ENCODE assay signal across 22 cellular contexts in genomic region chr1:9252999-9253398, GRCh38. TPM values are rescaled to one million over a fixed set of nuclear protein-coding genes. Genes with fewer than 3 reads are reported as not detected.
DNase-seq lines count a peak whose midpoint lies in the region; ATAC-seq, FAIRE-seq and TF ChIP-seq lines count a peak whose summit lies in the region.
"Had no signal": no experiment of that assay in that cellular context is flagged by ENCODE, and none has a peak within 500 bp of the region (broad histone marks: within the 10 kb centered on the region; RNA-seq: fewer than 3 reads in every experiment).

No MANE protein-coding gene starts in this region.

- TF ChIP-seq RAD21 in H1 (IDR thresholded peaks at IDR 0.05 in 1 of 2, conservative IDR thresholded peaks at IDR 0.05 in 1 of 2; ENCODE audit: low read depth in 2 of 2, low read length in 2 of 2): no peak

- H4K91ac ChIP-seq in H1 (replicated peaks; ENCODE audit: insufficient read length, low read length): no peak overlapping the region

- no peak overlapping the region for H2BK20ac ChIP-seq in H1 (ENCODE audit: low read length)

- TF ChIP-seq EP300 in H1 (IDR thresholded peaks at IDR 0.05; ENCODE audit: borderline replicate concordance in 1 of 2, low read depth in 2 of 2, low read length in 2 of 2): no peak

- 9% methylated on average over 8 of the region's 8 CpGs; no CpG with 5 or more reads in 1 of the 2 experiments for WGBS in H1 (ENCODE audit: extremely low coverage in 1 of 2, insufficient coverage in 1 of 2, insufficient read length in 1 of 2, insufficient replicate concordance in 2 of 2, low coverage in 1 of 2, low lambda C conversion rate in 2 of 2, missing lambda C conversion rate in 1 of 2), 2 experiments

- H3K23ac ChIP-seq in H1 (ENCODE audit: insufficient read length): no peak overlapping the region

- CTCF ChIA-PET in H1 (lab: Charles Lee; ENCODE audit: partially characterized antibody): interaction anchor here (0.7 to 12.2 kb wide), 9 partner anchors 9 to 255 kb away, joined by 3 to 118 read pairs (median 4); partner anchors contain the start of gene H6PD

- H2BK120ac ChIP-seq in H1 (replicated peaks; ENCODE audit: low read depth, low read length): no peak overlapping the region

- no peaks in the 10 kb centered on the region for H3K9me3 Mint-ChIP-seq in nephron
- H3K9me3 Mint-ChIP-seq: CD8-positive, alpha-beta memory T cell; naive thymus-derived CD8-positive, alpha-beta T cell had no signal

- no peak overlapping the region for H3K18ac ChIP-seq in H1 (ENCODE audit: extremely low read depth, low read length)

- no peaks in the 10 kb centered on the region for H3K27me3 ChIP-seq in cardiac muscle cell
- H3K27me3 ChIP-seq in H1 (replicated peaks in 1 of 4; ENCODE audit: control insufficient read depth in 3 of 4, extremely low read depth in 1 of 4, insufficient read depth in 3 of 4, low read length in 3 of 4): no peaks in the 10 kb centered on the region
- H3K27me3 ChIP-seq: ascending aorta had no signal

- TF ChIP-seq CTCF in cardiac muscle cell (IDR thresholded peaks at IDR 0.05; ENCODE audit: low read depth, low read length) (no peak), H1 (IDR thresholded peaks at IDR 0.05; ENCODE audit: control extremely low read depth in 1 of 3, insufficient read depth in 1 of 3, low read depth in 1 of 3, low read length in 3 of 3) (no peak), nephron (IDR thresholded peaks at IDR 0.05; ENCODE audit: unreplicated experiment in 3 of 3) (no peak)

- H3K4me1 ChIP-seq in cardiac muscle cell (ENCODE audit: low read depth): peaks cover 49% of the 10 kb centered on the region
- H3K4me1 ChIP-seq in H1 (replicated peaks in 1 of 4; ENCODE audit: control insufficient read depth in 3 of 4, insufficient read depth in 4 of 4, low read length in 3 of 4): peaks cover 17 to 35% (median 30%) of the 10 kb centered on the region in 4 experiments
- H3K4me1 ChIP-seq: A549 had no signal

- H3K4me3 ChIP-seq in cardiac muscle cell (no peak overlapping the region), H1 (ENCODE audit: extremely low read depth in 1 of 4, insufficient read depth in 2 of 4, low read depth in 3 of 4, low read length in 4 of 4) (peak overlapping the region in 1 of 4 experiments; percentile 33; a peak in 2 of 8 replicates)
- H3K4me3 ChIP-seq: A549, ascending aorta had no signal

- H2AK5ac ChIP-seq in H1 (ENCODE audit: low read depth, low read length): no peak overlapping the region

- H3K56ac ChIP-seq in H1 (replicated peaks; ENCODE audit: insufficient read length, low read depth, low read length): no peak overlapping the region

- no peak overlapping the region for H4K5ac ChIP-seq in H1 (ENCODE audit: insufficient read length, low read depth, low read length)

- H3K4me2 ChIP-seq in H1 (ENCODE audit: insufficient read depth in 1 of 2, low read depth in 2 of 2, low read length in 2 of 2): peak overlapping the region; percentile 46 to 55
- H3K4me2 ChIP-seq: A549 had no signal

- H2AFZ ChIP-seq in H1 (ENCODE audit: low read length): no peak overlapping the region

- peak overlapping the region; percentile 52 for H3K27ac ChIP-seq in cardiac muscle cell
- no peak overlapping the region; the same call in 1 of the 2 replicates for H3K27ac ChIP-seq in H1 (ENCODE audit: low read depth, low read length)
- H3K27ac ChIP-seq: A549, ascending aorta, HL-60, RWPE1 had no signal

- no peaks in the 10 kb centered on the region for H3K36me3 ChIP-seq in cardiac muscle cell
- no peaks in the 10 kb centered on the region for H3K36me3 ChIP-seq in H1 (ENCODE audit: control insufficient read depth in 2 of 4, insufficient read depth in 4 of 4, low read length in 3 of 4)

- no peak overlapping the region for H2BK15ac ChIP-seq in H1 (ENCODE audit: low read length)

- peaks cover 52% of the 10 kb centered on the region for H3K4me1 Mint-ChIP-seq in nephron

- H3K36me3 Mint-ChIP-seq in nephron (ENCODE audit: low read depth): peaks cover 21% of the 10 kb centered on the region

- peak overlapping the region; percentile 78 to 86 (median 84) for H3K27ac Mint-ChIP-seq in nephron
- H3K27ac Mint-ChIP-seq: activated CD4-positive, alpha-beta T cell treated with anti-CD3 and anti-CD28 coated beads, Interleukin-2, amount 10 ng/mL, durations not matched to agents 7 days and 5 days; CD8-positive, alpha-beta memory T cell; stimulated activated naive CD8-positive, alpha-beta T cell treated with anti-CD3 and anti-CD28 coated beads, Interleukin-15, Interleukin-2, amounts not matched to agents 100 ng/mL and 50 ng/mL, for 24 hours; T-helper 2 cell treated with Interferon-gamma antibody and Interleukin-4, amounts not matched to agents 5 μg/mL and 100 μg/mL, for 36 hours had no signal

- H3K27me3 Mint-ChIP-seq in nephron (ENCODE audit: low read depth): no peaks in the 10 kb centered on the region
- H3K27me3 Mint-ChIP-seq: activated CD4-positive, alpha-beta T cell treated with anti-CD3 and anti-CD28 coated beads, Interleukin-2, amount 10 ng/mL, durations not matched to agents 7 days and 5 days; CD8-positive, alpha-beta memory T cell; naive thymus-derived CD8-positive, alpha-beta T cell; stimulated activated naive CD8-positive, alpha-beta T cell treated with anti-CD3 and anti-CD28 coated beads, Interleukin-15, Interleukin-2, amounts not matched to agents 100 ng/mL and 50 ng/mL, for 24 hours had no signal

- no peak overlapping the region for H2BK5ac ChIP-seq in H1 (ENCODE audit: low read depth, low read length)

- H3K4me3 Mint-ChIP-seq in nephron: peak overlapping the region; percentile 5 to 24 (median 16)
- H3K4me3 Mint-ChIP-seq: activated CD4-positive, alpha-beta T cell treated with anti-CD3 and anti-CD28 coated beads, Interleukin-2, amount 10 ng/mL, durations not matched to agents 7 days and 5 days; CD8-positive, alpha-beta memory T cell; naive thymus-derived CD8-positive, alpha-beta T cell; stimulated activated naive CD8-positive, alpha-beta T cell treated with anti-CD3 and anti-CD28 coated beads, Interleukin-15, Interleukin-2, amounts not matched to agents 100 ng/mL and 50 ng/mL, for 24 hours; T-helper 2 cell treated with Interferon-gamma antibody and Interleukin-4, amounts not matched to agents 5 μg/mL and 100 μg/mL, for 36 hours had no signal

- H2BK12ac ChIP-seq in H1 (ENCODE audit: low read depth, low read length): no peak overlapping the region

- ATAC-seq in left cardiac atrium: no peak
- no peak for ATAC-seq in GM19035 (IDR thresholded peaks at IDR 0.05; ENCODE audit: unreplicated experiment)
- no peak for ATAC-seq in HG03521 (IDR thresholded peaks at IDR 0.05; ENCODE audit: unreplicated experiment)
- ATAC-seq: A549; naive thymus-derived CD8-positive, alpha-beta T cell; sciatic nerve had no signal

- H3K4ac ChIP-seq in H1 (replicated peaks; ENCODE audit: insufficient read length, low read depth, low read length): no peak overlapping the region

- intact Hi-C loops in left cardiac atrium (cut with DNase I): no loop called here

- TF ChIP-seq POLR2A in H1 (IDR thresholded peaks at IDR 0.05; ENCODE audit: control extremely low read depth in 1 of 2, low read depth in 2 of 2, low read length in 2 of 2): no peak

- no peaks in the 10 kb centered on the region for H3K79me1 ChIP-seq in H1 (ENCODE audit: low read depth, low read length)

- no peak for DNase-seq in cardiac muscle cell (ENCODE audit: low read depth in 1 of 2, low spot score in 1 of 2)
- DNase-seq in left cardiac atrium: no peak
- DNase-seq in H1 (ENCODE audit: low read depth in 1 of 2, low spot score in 2 of 2): no peak
- DNase-seq in NCI-H1105 (lab: John Stamatoyannopoulos, UW): no peak
- DNase-seq in LoVo (ENCODE audit: low spot score): no peak
- DNase-seq: activated CD4-positive, alpha-beta T cell treated with anti-CD3 and anti-CD28 coated beads, Interleukin-2, amount 10 ng/mL, durations not matched to agents 7 days and 5 days; CD8-positive, alpha-beta memory T cell; effector CD4-positive, alpha-beta T cell; foreskin fibroblast; GF-D8; kidney; naive thymus-derived CD8-positive, alpha-beta T cell had no signal

- no peak overlapping the region for H4K8ac ChIP-seq in H1 (ENCODE audit: extremely low read depth, insufficient read depth, low read length)

- H3K9ac ChIP-seq in H1 (replicated peaks in 1 of 4; ENCODE audit: extremely low read depth in 1 of 4, low read depth in 3 of 4, low read length in 3 of 4): no peak overlapping the region

- H3K23me2 ChIP-seq in H1 (ENCODE audit: low read depth, low read length): 0 out of 2 replicates have a peak, but pooled peaks cover 2% of the 10 kb centered on the region

- H3K14ac ChIP-seq in H1 (ENCODE audit: insufficient read length): no peak overlapping the region

- H4K20me1 ChIP-seq in H1 (replicated peaks in 1 of 2; ENCODE audit: control insufficient read depth in 1 of 2, insufficient read depth in 2 of 2, low read length in 2 of 2): peaks cover 0 to 1% of the 10 kb centered on the region in 2 experiments

- H3K79me2 ChIP-seq in H1 (ENCODE audit: control insufficient read depth in 1 of 2, insufficient read depth in 2 of 2, low read length in 2 of 2): no peaks in the 10 kb centered on the region; a peak in 1 of 4 replicates

- H3K9me3 ChIP-seq in cardiac muscle cell (ENCODE audit: low read depth) (no peaks in the 10 kb centered on the region), H1 (ENCODE audit: insufficient read depth in 2 of 2, low read depth in 1 of 2, low read length in 1 of 2) (no peaks in the 10 kb centered on the region)
- H3K9me3 ChIP-seq: A549, ascending aorta had no signal

- peak; percentile 60 for FAIRE-seq in H1 (lab: Jason Lieb, UNC)
- FAIRE-seq: A549, kidney had no signal

- POLR2A ChIA-PET in H1 (lab: Charles Lee; ENCODE audit: partially characterized antibody): interaction anchor here (1.0 to 1.4 kb wide), 5 partner anchors 11 to 222 kb away, joined by 3 to 5 read pairs (median 3); no protein-coding TSS in a partner anchor

RNA-seq across cellular contexts. Expression of gene H6PD, which starts 18.4 kb away (rescaled TPM):
- total RNA-seq in cardiac muscle cell (29.8 and 41.4 TPM in 2 replicates), left cardiac atrium (10 to 100 TPM; 33.3 to 40.6 TPM)
- polyA plus RNA-seq in cardiac muscle cell (13.7 and 20.1 TPM in 2 replicates), H1 (2011; rRNA removed) (3.6 and 5.0 TPM in 2 replicates)
- 3.8 and 4.0 TPM in 2 replicates for total RNA-seq in H1 (2021; fragmentation: NEBNext Ultra II Directional; extraction: Animal tissue kit (Norgen Biotek cat#: 25700))
- polyA plus RNA-seq in H1 (2011; cell fraction: cytosol; rRNA removed): 3.7 TPM
- polyA plus RNA-seq in H1 (2011; cell fraction: nucleus; rRNA removed): 6.8 TPM
- 3.3 to 5.0 TPM (median 3.8 TPM) in 4 replicates for polyA plus RNA-seq in H1 (2012, experiment 1 of 2)
- 3.4 TPM for polyA plus RNA-seq in H1 (2012, experiment 2 of 2)
- 5.8 TPM for polyA plus RNA-seq in H1 (2013, experiment 1 of 2)
- 4.7 TPM for polyA plus RNA-seq in H1 (2013, experiment 2 of 2)
- 3.8 and 3.9 TPM in 2 replicates for polyA minus RNA-seq in H1 (2011; rRNA and poly(A)+ RNA removed)
- 3.4 TPM for polyA minus RNA-seq in H1 (2011; cell fraction: cytosol; rRNA and poly(A)+ RNA removed)
- 3.4 TPM for polyA minus RNA-seq in H1 (2011; cell fraction: nucleus; rRNA and poly(A)+ RNA removed)

RNA-seq across cellular contexts. Expression of gene SPSB1, which starts 39.7 kb away (rescaled TPM):
- total RNA-seq in cardiac muscle cell (2.7 and 5.4 TPM in 2 replicates), left cardiac atrium (10 to 100 TPM; 16.8 to 19.1 TPM)
- polyA plus RNA-seq in cardiac muscle cell (3.2 and 4.6 TPM in 2 replicates), H1 (2011; rRNA removed) (6.4 and 8.2 TPM in 2 replicates)
- 4.0 and 5.3 TPM in 2 replicates for total RNA-seq in H1 (2021; fragmentation: NEBNext Ultra II Directional; extraction: Animal tissue kit (Norgen Biotek cat#: 25700))
- polyA plus RNA-seq in H1 (2011; cell fraction: cytosol; rRNA removed): 5.0 TPM
- 5.0 TPM for polyA plus RNA-seq in H1 (2011; cell fraction: nucleus; rRNA removed)
- polyA plus RNA-seq in H1 (2012, experiment 1 of 2): 3.3 to 5.5 TPM (median 4.1 TPM) in 4 replicates
- polyA plus RNA-seq in H1 (2012, experiment 2 of 2): 4.3 TPM
- polyA plus RNA-seq in H1 (2013, experiment 1 of 2): 2.6 TPM
- polyA plus RNA-seq in H1 (2013, experiment 2 of 2): 2.9 TPM
- 5.3 and 7.5 TPM in 2 replicates for polyA minus RNA-seq in H1 (2011; rRNA and poly(A)+ RNA removed)
- polyA minus RNA-seq in H1 (2011; cell fraction: cytosol; rRNA and poly(A)+ RNA removed): 4.0 TPM
- polyA minus RNA-seq in H1 (2011; cell fraction: nucleus; rRNA and poly(A)+ RNA removed): 2.9 TPM
